2 cellular contexts compared by ENCODE assay signal in the genomic region with DNA sequence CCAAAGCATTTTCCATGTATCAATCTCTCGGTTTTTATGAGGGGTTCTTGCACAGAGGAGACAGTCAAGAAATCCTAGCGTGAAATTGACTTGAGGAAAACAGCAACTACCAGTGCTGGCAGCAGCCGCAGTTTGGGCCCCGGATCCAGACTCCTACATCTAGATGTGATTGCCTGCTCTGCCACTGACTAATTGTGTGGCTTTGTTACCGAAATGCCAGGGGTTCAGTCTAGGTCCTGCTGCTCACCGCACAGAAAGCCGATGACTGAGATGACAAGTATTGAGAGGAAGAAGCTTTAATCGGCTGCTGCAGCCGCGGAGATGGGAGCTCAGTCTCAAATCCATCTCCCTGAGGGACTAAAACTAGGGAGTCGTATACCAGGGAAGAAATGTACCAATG.
TF ChIP-seq lines count a peak whose summit lies in the region.

No MANE protein-coding gene starts in this region.

TF ChIP-seq in GM23338, 12 proteins besides CTCF, POLR2A, EP300 and RAD21:
- no peak for TF ChIP-seq EZH2phosphoT487 (IDR thresholded peaks at IDR 0.05; ENCODE audit: unreplicated experiment)
- no peak for TF ChIP-seq CREB1 (CRISPR knock-in tag; IDR thresholded peaks at IDR 0.05; ENCODE audit: low read depth)
- TF ChIP-seq ZNF114 (CRISPR knock-in tag; IDR thresholded peaks at IDR 0.05) = no peak
- TF ChIP-seq, protein P1, sequence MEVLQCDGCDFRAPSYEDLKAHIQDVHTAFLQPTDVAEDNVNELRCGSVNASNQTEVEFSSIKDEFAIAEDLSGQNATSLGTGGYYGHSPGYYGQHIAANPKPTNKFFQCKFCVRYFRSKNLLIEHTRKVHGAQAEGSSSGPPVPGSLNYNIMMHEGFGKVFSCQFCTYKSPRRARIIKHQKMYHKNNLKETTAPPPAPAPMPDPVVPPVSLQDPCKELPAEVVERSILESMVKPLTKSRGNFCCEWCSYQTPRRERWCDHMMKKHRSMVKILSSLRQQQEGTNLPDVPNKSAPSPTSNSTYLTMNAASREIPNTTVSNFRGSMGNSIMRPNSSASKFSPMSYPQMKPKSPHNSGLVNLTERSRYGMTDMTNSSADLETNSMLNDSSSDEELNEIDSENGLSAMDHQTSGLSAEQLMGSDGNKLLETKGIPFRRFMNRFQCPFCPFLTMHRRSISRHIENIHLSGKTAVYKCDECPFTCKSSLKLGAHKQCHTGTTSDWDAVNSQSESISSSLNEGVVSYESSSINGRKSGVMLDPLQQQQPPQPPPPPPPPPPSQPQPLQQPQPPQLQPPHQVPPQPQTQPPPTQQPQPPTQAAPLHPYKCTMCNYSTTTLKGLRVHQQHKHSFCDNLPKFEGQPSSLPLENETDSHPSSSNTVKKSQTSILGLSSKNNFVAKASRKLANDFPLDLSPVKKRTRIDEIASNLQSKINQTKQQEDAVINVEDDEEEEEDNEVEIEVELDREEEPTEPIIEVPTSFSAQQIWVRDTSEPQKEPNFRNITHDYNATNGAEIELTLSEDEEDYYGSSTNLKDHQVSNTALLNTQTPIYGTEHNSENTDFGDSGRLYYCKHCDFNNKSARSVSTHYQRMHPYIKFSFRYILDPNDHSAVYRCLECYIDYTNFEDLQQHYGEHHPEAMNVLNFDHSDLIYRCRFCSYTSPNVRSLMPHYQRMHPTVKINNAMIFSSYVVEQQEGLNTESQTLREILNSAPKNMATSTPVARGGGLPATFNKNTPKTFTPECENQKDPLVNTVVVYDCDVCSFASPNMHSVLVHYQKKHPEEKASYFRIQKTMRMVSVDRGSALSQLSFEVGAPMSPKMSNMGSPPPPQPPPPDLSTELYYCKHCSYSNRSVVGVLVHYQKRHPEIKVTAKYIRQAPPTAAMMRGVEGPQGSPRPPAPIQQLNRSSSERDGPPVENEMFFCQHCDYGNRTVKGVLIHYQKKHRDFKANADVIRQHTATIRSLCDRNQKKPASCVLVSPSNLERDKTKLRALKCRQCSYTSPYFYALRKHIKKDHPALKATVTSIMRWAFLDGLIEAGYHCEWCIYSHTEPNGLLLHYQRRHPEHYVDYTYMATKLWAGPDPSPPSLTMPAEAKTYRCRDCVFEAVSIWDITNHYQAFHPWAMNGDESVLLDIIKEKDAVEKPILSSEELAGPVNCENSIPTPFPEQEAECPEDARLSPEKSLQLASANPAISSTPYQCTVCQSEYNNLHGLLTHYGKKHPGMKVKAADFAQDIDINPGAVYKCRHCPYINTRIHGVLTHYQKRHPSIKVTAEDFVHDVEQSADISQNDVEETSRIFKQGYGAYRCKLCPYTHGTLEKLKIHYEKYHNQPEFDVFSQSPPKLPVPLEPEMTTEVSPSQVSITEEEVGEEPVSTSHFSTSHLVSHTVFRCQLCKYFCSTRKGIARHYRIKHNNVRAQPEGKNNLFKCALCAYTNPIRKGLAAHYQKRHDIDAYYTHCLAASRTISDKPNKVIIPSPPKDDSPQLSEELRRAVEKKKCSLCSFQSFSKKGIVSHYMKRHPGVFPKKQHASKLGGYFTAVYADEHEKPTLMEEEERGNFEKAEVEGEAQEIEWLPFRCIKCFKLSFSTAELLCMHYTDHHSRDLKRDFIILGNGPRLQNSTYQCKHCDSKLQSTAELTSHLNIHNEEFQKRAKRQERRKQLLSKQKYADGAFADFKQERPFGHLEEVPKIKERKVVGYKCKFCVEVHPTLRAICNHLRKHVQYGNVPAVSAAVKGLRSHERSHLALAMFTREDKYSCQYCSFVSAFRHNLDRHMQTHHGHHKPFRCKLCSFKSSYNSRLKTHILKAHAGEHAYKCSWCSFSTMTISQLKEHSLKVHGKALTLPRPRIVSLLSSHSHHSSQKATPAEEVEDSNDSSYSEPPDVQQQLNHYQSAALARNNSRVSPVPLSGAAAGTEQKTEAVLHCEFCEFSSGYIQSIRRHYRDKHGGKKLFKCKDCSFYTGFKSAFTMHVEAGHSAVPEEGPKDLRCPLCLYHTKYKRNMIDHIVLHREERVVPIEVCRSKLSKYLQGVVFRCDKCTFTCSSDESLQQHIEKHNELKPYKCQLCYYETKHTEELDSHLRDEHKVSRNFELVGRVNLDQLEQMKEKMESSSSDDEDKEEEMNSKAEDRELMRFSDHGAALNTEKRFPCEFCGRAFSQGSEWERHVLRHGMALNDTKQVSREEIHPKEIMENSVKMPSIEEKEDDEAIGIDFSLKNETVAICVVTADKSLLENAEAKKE (CRISPR knock-in tag; IDR thresholded peaks at IDR 0.05) = no peak
- TF ChIP-seq NANOG (IDR thresholded peaks at IDR 0.05; ENCODE audit: borderline replicate concordance) = no peak
- TF ChIP-seq JUNB (IDR thresholded peaks at IDR 0.05; ENCODE audit: unreplicated experiment) = no peak
- TF ChIP-seq, protein P2, sequence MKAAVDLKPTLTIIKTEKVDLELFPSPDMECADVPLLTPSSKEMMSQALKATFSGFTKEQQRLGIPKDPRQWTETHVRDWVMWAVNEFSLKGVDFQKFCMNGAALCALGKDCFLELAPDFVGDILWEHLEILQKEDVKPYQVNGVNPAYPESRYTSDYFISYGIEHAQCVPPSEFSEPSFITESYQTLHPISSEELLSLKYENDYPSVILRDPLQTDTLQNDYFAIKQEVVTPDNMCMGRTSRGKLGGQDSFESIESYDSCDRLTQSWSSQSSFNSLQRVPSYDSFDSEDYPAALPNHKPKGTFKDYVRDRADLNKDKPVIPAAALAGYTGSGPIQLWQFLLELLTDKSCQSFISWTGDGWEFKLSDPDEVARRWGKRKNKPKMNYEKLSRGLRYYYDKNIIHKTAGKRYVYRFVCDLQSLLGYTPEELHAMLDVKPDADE (IDR thresholded peaks at IDR 0.05) = no peak

TF ChIP-seq in WTC11, 78 proteins besides CTCF, POLR2A, EP300 and RAD21:
- TF ChIP-seq, protein P3, sequence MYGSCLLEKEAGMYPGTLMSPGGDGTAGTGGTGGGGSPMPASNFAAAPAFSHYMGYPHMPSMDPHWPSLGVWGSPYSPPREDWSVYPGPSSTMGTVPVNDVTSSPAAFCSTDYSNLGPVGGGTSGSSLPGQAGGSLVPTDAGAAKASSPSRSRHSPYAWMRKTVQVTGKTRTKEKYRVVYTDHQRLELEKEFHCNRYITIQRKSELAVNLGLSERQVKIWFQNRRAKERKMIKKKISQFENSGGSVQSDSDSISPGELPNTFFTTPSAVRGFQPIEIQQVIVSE (CRISPR knock-in tag; IDR thresholded peaks at IDR 0.05; ENCODE audit: borderline replicate concordance) = no peak
- TF ChIP-seq CREB1 (CRISPR knock-in tag; IDR thresholded peaks at IDR 0.05) (no peak), ESRRA (CRISPR knock-in tag; IDR thresholded peaks at IDR 0.05; ENCODE audit: borderline replicate concordance) (no peak), GTF2I (CRISPR knock-in tag; conservative IDR thresholded peaks at IDR 0.05) (no peak), TP53 (CRISPR knock-in tag; IDR thresholded peaks at IDR 0.05) (no peak), MXD4 (CRISPR knock-in tag; IDR thresholded peaks at IDR 0.05; ENCODE audit: borderline replicate concordance) (no peak), SMAD3 (CRISPR knock-in tag; IDR thresholded peaks at IDR 0.05; ENCODE audit: borderline replicate concordance) (no peak), TEAD4 (CRISPR knock-in tag; IDR thresholded peaks at IDR 0.05) (no peak), NR2C2 (CRISPR knock-in tag; IDR thresholded peaks at IDR 0.05) (no peak)
- TF ChIP-seq, protein P4, sequence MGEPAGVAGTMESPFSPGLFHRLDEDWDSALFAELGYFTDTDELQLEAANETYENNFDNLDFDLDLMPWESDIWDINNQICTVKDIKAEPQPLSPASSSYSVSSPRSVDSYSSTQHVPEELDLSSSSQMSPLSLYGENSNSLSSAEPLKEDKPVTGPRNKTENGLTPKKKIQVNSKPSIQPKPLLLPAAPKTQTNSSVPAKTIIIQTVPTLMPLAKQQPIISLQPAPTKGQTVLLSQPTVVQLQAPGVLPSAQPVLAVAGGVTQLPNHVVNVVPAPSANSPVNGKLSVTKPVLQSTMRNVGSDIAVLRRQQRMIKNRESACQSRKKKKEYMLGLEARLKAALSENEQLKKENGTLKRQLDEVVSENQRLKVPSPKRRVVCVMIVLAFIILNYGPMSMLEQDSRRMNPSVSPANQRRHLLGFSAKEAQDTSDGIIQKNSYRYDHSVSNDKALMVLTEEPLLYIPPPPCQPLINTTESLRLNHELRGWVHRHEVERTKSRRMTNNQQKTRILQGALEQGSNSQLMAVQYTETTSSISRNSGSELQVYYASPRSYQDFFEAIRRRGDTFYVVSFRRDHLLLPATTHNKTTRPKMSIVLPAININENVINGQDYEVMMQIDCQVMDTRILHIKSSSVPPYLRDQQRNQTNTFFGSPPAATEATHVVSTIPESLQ (CRISPR knock-in tag; IDR thresholded peaks at IDR 0.05) = no peak
- TF ChIP-seq, protein P5, sequence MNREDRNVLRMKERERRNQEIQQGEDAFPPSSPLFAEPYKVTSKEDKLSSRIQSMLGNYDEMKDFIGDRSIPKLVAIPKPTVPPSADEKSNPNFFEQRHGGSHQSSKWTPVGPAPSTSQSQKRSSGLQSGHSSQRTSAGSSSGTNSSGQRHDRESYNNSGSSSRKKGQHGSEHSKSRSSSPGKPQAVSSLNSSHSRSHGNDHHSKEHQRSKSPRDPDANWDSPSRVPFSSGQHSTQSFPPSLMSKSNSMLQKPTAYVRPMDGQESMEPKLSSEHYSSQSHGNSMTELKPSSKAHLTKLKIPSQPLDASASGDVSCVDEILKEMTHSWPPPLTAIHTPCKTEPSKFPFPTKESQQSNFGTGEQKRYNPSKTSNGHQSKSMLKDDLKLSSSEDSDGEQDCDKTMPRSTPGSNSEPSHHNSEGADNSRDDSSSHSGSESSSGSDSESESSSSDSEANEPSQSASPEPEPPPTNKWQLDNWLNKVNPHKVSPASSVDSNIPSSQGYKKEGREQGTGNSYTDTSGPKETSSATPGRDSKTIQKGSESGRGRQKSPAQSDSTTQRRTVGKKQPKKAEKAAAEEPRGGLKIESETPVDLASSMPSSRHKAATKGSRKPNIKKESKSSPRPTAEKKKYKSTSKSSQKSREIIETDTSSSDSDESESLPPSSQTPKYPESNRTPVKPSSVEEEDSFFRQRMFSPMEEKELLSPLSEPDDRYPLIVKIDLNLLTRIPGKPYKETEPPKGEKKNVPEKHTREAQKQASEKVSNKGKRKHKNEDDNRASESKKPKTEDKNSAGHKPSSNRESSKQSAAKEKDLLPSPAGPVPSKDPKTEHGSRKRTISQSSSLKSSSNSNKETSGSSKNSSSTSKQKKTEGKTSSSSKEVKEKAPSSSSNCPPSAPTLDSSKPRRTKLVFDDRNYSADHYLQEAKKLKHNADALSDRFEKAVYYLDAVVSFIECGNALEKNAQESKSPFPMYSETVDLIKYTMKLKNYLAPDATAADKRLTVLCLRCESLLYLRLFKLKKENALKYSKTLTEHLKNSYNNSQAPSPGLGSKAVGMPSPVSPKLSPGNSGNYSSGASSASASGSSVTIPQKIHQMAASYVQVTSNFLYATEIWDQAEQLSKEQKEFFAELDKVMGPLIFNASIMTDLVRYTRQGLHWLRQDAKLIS (CRISPR knock-in tag; IDR thresholded peaks at IDR 0.05; ENCODE audit: borderline replicate concordance) = no peak
- TF ChIP-seq, protein P6, sequence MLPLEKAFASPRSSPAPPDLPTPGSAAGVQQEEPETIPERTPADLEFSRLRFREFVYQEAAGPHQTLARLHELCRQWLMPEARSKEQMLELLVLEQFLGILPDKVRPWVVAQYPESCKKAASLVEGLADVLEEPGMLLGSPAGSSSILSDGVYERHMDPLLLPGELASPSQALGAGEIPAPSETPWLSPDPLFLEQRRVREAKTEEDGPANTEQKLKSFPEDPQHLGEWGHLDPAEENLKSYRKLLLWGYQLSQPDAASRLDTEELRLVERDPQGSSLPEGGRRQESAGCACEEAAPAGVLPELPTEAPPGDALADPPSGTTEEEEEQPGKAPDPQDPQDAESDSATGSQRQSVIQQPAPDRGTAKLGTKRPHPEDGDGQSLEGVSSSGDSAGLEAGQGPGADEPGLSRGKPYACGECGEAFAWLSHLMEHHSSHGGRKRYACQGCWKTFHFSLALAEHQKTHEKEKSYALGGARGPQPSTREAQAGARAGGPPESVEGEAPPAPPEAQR (CRISPR knock-in tag; IDR thresholded peaks at IDR 0.05) = no peak
- TF ChIP-seq, protein P7, sequence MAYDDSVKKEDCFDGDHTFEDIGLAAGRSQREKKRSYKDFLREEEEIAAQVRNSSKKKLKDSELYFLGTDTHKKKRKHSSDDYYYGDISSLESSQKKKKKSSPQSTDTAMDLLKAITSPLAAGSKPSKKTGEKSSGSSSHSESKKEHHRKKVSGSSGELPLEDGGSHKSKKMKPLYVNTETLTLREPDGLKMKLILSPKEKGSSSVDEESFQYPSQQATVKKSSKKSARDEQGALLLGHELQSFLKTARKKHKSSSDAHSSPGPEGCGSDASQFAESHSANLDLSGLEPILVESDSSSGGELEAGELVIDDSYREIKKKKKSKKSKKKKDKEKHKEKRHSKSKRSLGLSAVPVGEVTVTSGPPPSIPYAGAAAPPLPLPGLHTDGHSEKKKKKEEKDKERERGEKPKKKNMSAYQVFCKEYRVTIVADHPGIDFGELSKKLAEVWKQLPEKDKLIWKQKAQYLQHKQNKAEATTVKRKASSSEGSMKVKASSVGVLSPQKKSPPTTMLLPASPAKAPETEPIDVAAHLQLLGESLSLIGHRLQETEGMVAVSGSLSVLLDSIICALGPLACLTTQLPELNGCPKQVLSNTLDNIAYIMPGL (CRISPR knock-in tag; IDR thresholded peaks at IDR 0.05) = no peak
- TF ChIP-seq, protein P8, sequence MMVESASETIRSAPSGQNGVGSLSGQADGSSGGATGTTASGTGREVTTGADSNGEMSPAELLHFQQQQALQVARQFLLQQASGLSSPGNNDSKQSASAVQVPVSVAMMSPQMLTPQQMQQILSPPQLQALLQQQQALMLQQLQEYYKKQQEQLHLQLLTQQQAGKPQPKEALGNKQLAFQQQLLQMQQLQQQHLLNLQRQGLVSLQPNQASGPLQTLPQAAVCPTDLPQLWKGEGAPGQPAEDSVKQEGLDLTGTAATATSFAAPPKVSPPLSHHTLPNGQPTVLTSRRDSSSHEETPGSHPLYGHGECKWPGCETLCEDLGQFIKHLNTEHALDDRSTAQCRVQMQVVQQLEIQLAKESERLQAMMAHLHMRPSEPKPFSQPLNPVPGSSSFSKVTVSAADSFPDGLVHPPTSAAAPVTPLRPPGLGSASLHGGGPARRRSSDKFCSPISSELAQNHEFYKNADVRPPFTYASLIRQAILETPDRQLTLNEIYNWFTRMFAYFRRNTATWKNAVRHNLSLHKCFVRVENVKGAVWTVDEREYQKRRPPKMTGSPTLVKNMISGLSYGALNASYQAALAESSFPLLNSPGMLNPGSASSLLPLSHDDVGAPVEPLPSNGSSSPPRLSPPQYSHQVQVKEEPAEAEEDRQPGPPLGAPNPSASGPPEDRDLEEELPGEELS (CRISPR knock-in tag; IDR thresholded peaks at IDR 0.05) = no peak
- TF ChIP-seq, protein P9, sequence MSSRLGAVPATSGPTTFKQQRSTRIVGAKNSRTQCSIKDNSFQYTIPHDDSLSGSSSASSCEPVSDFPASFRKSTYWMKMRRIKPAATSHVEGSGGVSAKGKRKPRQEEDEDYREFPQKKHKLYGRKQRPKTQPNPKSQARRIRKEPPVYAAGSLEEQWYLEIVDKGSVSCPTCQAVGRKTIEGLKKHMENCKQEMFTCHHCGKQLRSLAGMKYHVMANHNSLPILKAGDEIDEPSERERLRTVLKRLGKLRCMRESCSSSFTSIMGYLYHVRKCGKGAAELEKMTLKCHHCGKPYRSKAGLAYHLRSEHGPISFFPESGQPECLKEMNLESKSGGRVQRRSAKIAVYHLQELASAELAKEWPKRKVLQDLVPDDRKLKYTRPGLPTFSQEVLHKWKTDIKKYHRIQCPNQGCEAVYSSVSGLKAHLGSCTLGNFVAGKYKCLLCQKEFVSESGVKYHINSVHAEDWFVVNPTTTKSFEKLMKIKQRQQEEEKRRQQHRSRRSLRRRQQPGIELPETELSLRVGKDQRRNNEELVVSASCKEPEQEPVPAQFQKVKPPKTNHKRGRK (CRISPR knock-in tag; IDR thresholded peaks at IDR 0.05; ENCODE audit: borderline replicate concordance) = no peak
